ENCODE assay signal across 18 cellular contexts in genomic region chr22:49239264-49240015, GRCh38.
"Had no signal": no experiment of that assay in that cellular context is flagged by ENCODE, and none has a peak within 500 bp of the region (broad histone marks: within the 10 kb centered on the region; RNA-seq: fewer than 3 reads in every experiment).

No MANE protein-coding gene starts in this region.

- H3K4me1 Mint-ChIP-seq: central memory CD8-positive, alpha-beta T cell; memory B cell had no signal

- H3K9me3 Mint-ChIP-seq: activated T-helper 1 cell treated with anti-CD3 and anti-CD28 coated beads, Interleukin-12 subunit alpha, Interleukin-12 subunit beta, Interleukin-2, Interleukin-4 antibody, amounts not matched to agents 30 ng/mL and 10 ng/mL and 1 ng/mL, durations not matched to agents 14 hours and 24 hours and 36 hours; central memory CD8-positive, alpha-beta T cell had no signal

- H3K27me3 Mint-ChIP-seq: central memory CD8-positive, alpha-beta T cell had no signal

- H3K27ac ChIP-seq: brain microvascular endothelial cell, colonic mucosa, gastrocnemius medialis, left lung, parathyroid adenoma, tibial nerve, uterus had no signal

- H3K27me3 ChIP-seq: brain microvascular endothelial cell, colonic mucosa, gastrocnemius medialis, tibial nerve, uterus had no signal

- H3K4me3 ChIP-seq: colonic mucosa, gastrocnemius medialis, left lung, tibial nerve, uterus had no signal

- ATAC-seq: gastrocnemius medialis; left lung; naive thymus-derived CD4-positive, alpha-beta T cell had no signal

- H3K9me3 ChIP-seq: colonic mucosa, gastrocnemius medialis, left lung, uterus had no signal

- H3K27ac Mint-ChIP-seq: activated T-helper 1 cell treated with anti-CD3 and anti-CD28 coated beads, Interleukin-12 subunit alpha, Interleukin-12 subunit beta, Interleukin-2, Interleukin-4 antibody, amounts not matched to agents 30 ng/mL and 10 ng/mL and 1 ng/mL, durations not matched to agents 14 hours and 24 hours and 36 hours; memory B cell; naive thymus-derived CD4-positive, alpha-beta T cell had no signal

- H3K4me1 ChIP-seq: colonic mucosa, gastrocnemius medialis, left lung, parathyroid adenoma, tibial nerve, uterus had no signal

- H3K36me3 ChIP-seq: brain microvascular endothelial cell, colonic mucosa, gastrocnemius medialis, left lung, tibial nerve, uterus had no signal

- DNase-seq: activated CD4-positive, alpha-beta T cell treated with anti-CD3 and anti-CD28 coated beads for 48 hours; activated CD4-positive, CD25-positive, alpha-beta regulatory T cell; activated naive CD4-positive, alpha-beta T cell; activated T-cell treated with anti-CD3 and anti-CD28 coated beads for 4 hours; brain microvascular endothelial cell; colonic mucosa; erythroblast; gastrocnemius medialis; left lung; naive thymus-derived CD4-positive, alpha-beta T cell; stimulated activated naive CD4-positive, alpha-beta T cell; T1000 had no signal

- H3K36me3 Mint-ChIP-seq: memory B cell; naive thymus-derived CD4-positive, alpha-beta T cell had no signal

- H2AFZ ChIP-seq: parathyroid adenoma had no signal

- H3K4me3 Mint-ChIP-seq: activated T-helper 1 cell treated with anti-CD3 and anti-CD28 coated beads, Interleukin-12 subunit alpha, Interleukin-12 subunit beta, Interleukin-2, Interleukin-4 antibody, amounts not matched to agents 30 ng/mL and 10 ng/mL and 1 ng/mL, durations not matched to agents 14 hours and 24 hours and 36 hours; central memory CD8-positive, alpha-beta T cell; memory B cell; naive thymus-derived CD4-positive, alpha-beta T cell had no signal

- H3K9ac ChIP-seq: parathyroid adenoma had no signal

- H3K79me2 ChIP-seq: parathyroid adenoma had no signal
